Comparison of ENCODE assay signal across 16 cellular contexts in the genomic region with DNA sequence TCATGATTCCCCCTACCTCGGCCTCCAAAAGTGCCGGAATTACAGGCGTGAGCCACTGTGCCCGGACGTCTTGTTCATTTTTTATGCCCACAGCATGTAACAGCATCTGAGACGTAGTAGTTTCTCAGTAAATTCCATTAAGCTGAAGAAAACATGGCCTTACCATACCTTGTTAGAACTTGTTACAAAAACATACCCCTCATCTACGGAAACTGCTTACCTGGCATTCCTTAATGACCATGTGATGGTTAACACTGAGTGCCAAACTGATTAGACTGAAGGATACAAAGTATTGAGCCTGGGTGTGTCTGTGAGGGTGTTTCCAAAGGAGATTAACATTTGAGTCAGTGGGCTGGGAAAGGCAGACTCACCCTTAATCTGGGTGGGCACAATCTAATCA.
DNase-seq lines count a peak whose midpoint lies in the region; FAIRE-seq and TF ChIP-seq lines count a peak whose summit lies in the region.
"Had no signal": no experiment of that assay in that cellular context is flagged by ENCODE, and none has a peak within 500 bp of the region (broad histone marks: within the 10 kb centered on the region; RNA-seq: fewer than 3 reads in every experiment).

No MANE protein-coding gene starts in this region.

- H3K27me3 ChIP-seq in mammary epithelial cell (ENCODE audit: insufficient read depth, low read length) (no peaks in the 10 kb centered on the region), H1 (replicated peaks in 1 of 4; ENCODE audit: control insufficient read depth in 3 of 4, extremely low read depth in 1 of 4, insufficient read depth in 3 of 4, low read length in 3 of 4) (no peaks in the 10 kb centered on the region), mesendoderm (ENCODE audit: insufficient read depth, low read length, poor library complexity) (no peaks in the 10 kb centered on the region)
- H3K27me3 ChIP-seq: BLaER1 had no signal

- H4K5ac ChIP-seq in H1 (ENCODE audit: insufficient read length, low read depth, low read length) (no peak overlapping the region), mesendoderm (ENCODE audit: low read length) (no peak overlapping the region)

- intact Hi-C loops in mammary epithelial cell (cut with micrococcal nuclease) (no loop called here), MCF 10A (cut with micrococcal nuclease) (no loop called here)

- 91% methylated on average over 7 of the region's 7 CpGs for WGBS in mammary epithelial cell (ENCODE audit: low coverage, missing lambda C conversion rate)
- WGBS in H1 (ENCODE audit: extremely low coverage in 1 of 2, insufficient coverage in 1 of 2, insufficient read length in 1 of 2, insufficient replicate concordance in 2 of 2, low coverage in 1 of 2, low lambda C conversion rate in 2 of 2, missing lambda C conversion rate in 1 of 2), 2 experiments, result 91% methylated on average over 7 of the region's 7 CpGs; no CpG with 5 or more reads in 1 of the 2 experiments
- no CpG with 5 or more reads among the region's 7 CpGs for WGBS in mesendoderm (ENCODE audit: extremely low coverage, insufficient coverage, low lambda C conversion rate)

- no peaks in the 10 kb centered on the region for H3K23me2 ChIP-seq in H1 (ENCODE audit: low read depth, low read length)

- no peaks in the 10 kb centered on the region for H3K27me3 Mint-ChIP-seq in MCF 10A (ENCODE audit: insufficient read depth, unreplicated experiment)
- H3K27me3 Mint-ChIP-seq: CD4-positive, alpha-beta memory T cell had no signal

- TF ChIP-seq RAD21 in H1 (IDR thresholded peaks at IDR 0.05 in 1 of 2, conservative IDR thresholded peaks at IDR 0.05 in 1 of 2; ENCODE audit: low read depth in 2 of 2, low read length in 2 of 2), result no peak

- H2BK20ac ChIP-seq in H1 (ENCODE audit: low read length), result no peak overlapping the region

- no peak overlapping the region for H3K27ac ChIP-seq in mammary epithelial cell (ENCODE audit: insufficient read depth, low read depth, low read length)
- H3K27ac ChIP-seq in H1 (ENCODE audit: low read depth, low read length), result no peak overlapping the region
- H3K27ac ChIP-seq in mesendoderm (ENCODE audit: low read depth, low read length), result no peak overlapping the region
- H3K27ac ChIP-seq: 22Rv1, BLaER1 had no signal

- H2BK12ac ChIP-seq in H1 (ENCODE audit: low read depth, low read length), result no peak overlapping the region

- in situ Hi-C loops in mammary epithelial cell (cut with MboI; ENCODE audit: low sequenced_read_pairs in 2 of 2), result no loop called here

- H2AK5ac ChIP-seq in H1 (ENCODE audit: low read depth, low read length) (no peak overlapping the region), mesendoderm (ENCODE audit: low read length) (no peak overlapping the region)

- no peak overlapping the region for H3K27ac Mint-ChIP-seq in MCF 10A (ENCODE audit: low read depth, unreplicated experiment)

- H3K4ac ChIP-seq in H1 (replicated peaks; ENCODE audit: insufficient read length, low read depth, low read length) (no peak overlapping the region), mesendoderm (ENCODE audit: low read depth, low read length) (no peak overlapping the region)

- H3K4me1 Mint-ChIP-seq in MCF 10A (ENCODE audit: insufficient read depth, unreplicated experiment), result no peaks in the 10 kb centered on the region
- H3K4me1 Mint-ChIP-seq: CD14-positive monocyte; CD4-positive, alpha-beta memory T cell had no signal

- H2BK5ac ChIP-seq in H1 (ENCODE audit: low read depth, low read length) (no peak overlapping the region), mesendoderm (ENCODE audit: low read length) (no peak overlapping the region)

- no peaks in the 10 kb centered on the region for H3K36me3 Mint-ChIP-seq in MCF 10A (ENCODE audit: insufficient read depth, unreplicated experiment)

- CTCF ChIA-PET in mammary epithelial cell (lab: Charles Lee; ENCODE audit: low non-redundant PET), result no interaction called here
- CTCF ChIA-PET in MCF 10A (lab: Yijun Ruan, JAX), result no interaction called here
- CTCF ChIA-PET in H1 (lab: Charles Lee; ENCODE audit: partially characterized antibody), result interaction anchor here (1.5 kb wide), 1 partner anchor 12 kb away, joined by 3 read pairs; no protein-coding TSS in a partner anchor

- H2AFZ ChIP-seq in mammary epithelial cell (ENCODE audit: low read depth, low read length), result no peak overlapping the region
- H2AFZ ChIP-seq in H1 (ENCODE audit: low read length), result no peak overlapping the region

- H3K9me3 Mint-ChIP-seq in MCF 10A (ENCODE audit: unreplicated experiment), result no peaks in the 10 kb centered on the region
- H3K9me3 Mint-ChIP-seq: CD14-positive monocyte; CD4-positive, alpha-beta memory T cell had no signal

- H3K36me3 ChIP-seq in mammary epithelial cell (ENCODE audit: insufficient read depth, low read length) (peaks cover 4% of the 10 kb centered on the region), H1 (ENCODE audit: control insufficient read depth in 2 of 4, insufficient read depth in 4 of 4, low read length in 3 of 4) (no peaks in the 10 kb centered on the region), mesendoderm (ENCODE audit: control insufficient read depth, insufficient read depth, low read length) (no peaks in the 10 kb centered on the region)
- H3K36me3 ChIP-seq: HAP-1 had no signal

- H3K4me3 Mint-ChIP-seq in MCF 10A (ENCODE audit: unreplicated experiment), result no peak overlapping the region
- H3K4me3 Mint-ChIP-seq: CD14-positive monocyte; CD4-positive, alpha-beta memory T cell had no signal

- no peak overlapping the region for H3K56ac ChIP-seq in H1 (replicated peaks; ENCODE audit: insufficient read length, low read depth, low read length)
- no peak overlapping the region for H3K56ac ChIP-seq in mesendoderm (ENCODE audit: low read length)

- H4K91ac ChIP-seq in H1 (replicated peaks; ENCODE audit: insufficient read length, low read length), result no peak overlapping the region

- H3K9me3 ChIP-seq in mammary epithelial cell (replicated peaks; ENCODE audit: insufficient read depth, low read length) (no peaks in the 10 kb centered on the region), H1 (ENCODE audit: insufficient read depth in 2 of 2, low read depth in 1 of 2, low read length in 1 of 2) (no peaks in the 10 kb centered on the region)
- H3K9me3 ChIP-seq: BLaER1, HAP-1 had no signal

- peak; percentile 57 for DNase-seq in mammary epithelial cell
- no peak for DNase-seq in MCF 10A (ENCODE audit: unreplicated experiment)
- no peak for DNase-seq in H1 (ENCODE audit: low read depth in 1 of 2, low spot score in 2 of 2)
- DNase-seq in mesendoderm, result peak; percentile 5
- DNase-seq in germinal center (ENCODE audit: low spot score), result no peak
- DNase-seq in NCI-H2227 (lab: John Stamatoyannopoulos, UW; ENCODE audit: unreplicated experiment), result no peak
- no peak for DNase-seq in DMS79 treated with DMSO at 0.1 percent for 48 hours (lab: John Stamatoyannopoulos, UW)
- DNase-seq: CD4-positive, alpha-beta memory T cell; DND-41; EL had no signal

- no peak overlapping the region for H3K18ac ChIP-seq in H1 (ENCODE audit: extremely low read depth, low read length)
- no peak overlapping the region for H3K18ac ChIP-seq in mesendoderm (ENCODE audit: low read length)

- no peak overlapping the region for H2BK15ac ChIP-seq in H1 (ENCODE audit: low read length)
- no peak overlapping the region for H2BK15ac ChIP-seq in mesendoderm (replicated peaks; ENCODE audit: low read depth)

- BruUV-seq in mammary epithelial cell (replicated peaks; lab: Mats Ljungman, UMichigan) (no TSS peak), MCF 10A (replicated peaks; lab: Mats Ljungman, UMichigan) (no TSS peak)

- no peak overlapping the region for H2BK120ac ChIP-seq in H1 (replicated peaks; ENCODE audit: low read depth, low read length)
- no peak overlapping the region for H2BK120ac ChIP-seq in mesendoderm (ENCODE audit: low read depth, low read length)

- TF ChIP-seq POLR2A in H1 (IDR thresholded peaks at IDR 0.05; ENCODE audit: control extremely low read depth in 1 of 2, low read depth in 2 of 2, low read length in 2 of 2), result no peak

- H3K9ac ChIP-seq in mammary epithelial cell (ENCODE audit: insufficient read depth, low read length) (no peak overlapping the region), H1 (replicated peaks in 1 of 4; ENCODE audit: extremely low read depth in 1 of 4, low read depth in 3 of 4, low read length in 3 of 4) (no peak overlapping the region), mesendoderm (ENCODE audit: low read length) (no peak overlapping the region)
- H3K9ac ChIP-seq: BLaER1 had no signal

- FAIRE-seq in H1 (lab: Jason Lieb, UNC), result no peak
- FAIRE-seq: GM12878, GM19239 had no signal

- no peaks in the 10 kb centered on the region for H3K79me2 ChIP-seq in mammary epithelial cell (ENCODE audit: insufficient read depth, low read length)
- H3K79me2 ChIP-seq in H1 (ENCODE audit: control insufficient read depth in 1 of 2, insufficient read depth in 2 of 2, low read length in 2 of 2), result no peaks in the 10 kb centered on the region
- H3K79me2 ChIP-seq in mesendoderm (ENCODE audit: control insufficient read depth, insufficient read depth, low read length), result no peaks in the 10 kb centered on the region

- H3K14ac ChIP-seq in H1 (ENCODE audit: insufficient read length), result no peak overlapping the region

- no peak for TF ChIP-seq EP300 in H1 (IDR thresholded peaks at IDR 0.05; ENCODE audit: borderline replicate concordance in 1 of 2, low read depth in 2 of 2, low read length in 2 of 2)

- no peak overlapping the region for H3K23ac ChIP-seq in H1 (ENCODE audit: insufficient read length)
- H3K23ac ChIP-seq in mesendoderm (ENCODE audit: low read length), result no peak overlapping the region

- H3K4me3 ChIP-seq in mammary epithelial cell (replicated peaks in 1 of 3; ENCODE audit: insufficient read depth in 1 of 3, low read depth in 2 of 3, low read length in 3 of 3) (no peak overlapping the region), H1 (ENCODE audit: extremely low read depth in 1 of 4, insufficient read depth in 2 of 4, low read depth in 3 of 4, low read length in 4 of 4) (no peak overlapping the region), mesendoderm (ENCODE audit: low read length) (no peak overlapping the region)
- H3K4me3 ChIP-seq: BLaER1, GM12878, HAP-1 had no signal

- H4K8ac ChIP-seq in H1 (ENCODE audit: extremely low read depth, insufficient read depth, low read length), result no peak overlapping the region
- H4K8ac ChIP-seq in mesendoderm (ENCODE audit: low read depth, low read length), result no peak overlapping the region

- TF ChIP-seq CTCF in mammary epithelial cell (conservative IDR thresholded peaks at IDR 0.05 in 1 of 2, IDR thresholded peaks at IDR 0.05 in 1 of 2; ENCODE audit: extremely low read depth in 1 of 2, insufficient read depth in 1 of 2, low read depth in 1 of 2, low read length in 2 of 2), result no peak
- TF ChIP-seq CTCF in MCF 10A (IDR thresholded peaks at IDR 0.05; ENCODE audit: unreplicated experiment), result no peak
- TF ChIP-seq CTCF in H1 (IDR thresholded peaks at IDR 0.05; ENCODE audit: control extremely low read depth in 1 of 3, insufficient read depth in 1 of 3, low read depth in 1 of 3, low read length in 3 of 3), result no peak

- dilution Hi-C loops in mammary epithelial cell (cut with HindIII; ENCODE audit: low sequenced_read_pairs), result no loop called here

- H3K4me2 ChIP-seq in mammary epithelial cell (ENCODE audit: insufficient read depth, low read depth, low read length), result no peak overlapping the region
- H3K4me2 ChIP-seq in H1 (ENCODE audit: insufficient read depth in 1 of 2, low read depth in 2 of 2, low read length in 2 of 2), result no peak overlapping the region
- no peak overlapping the region for H3K4me2 ChIP-seq in mesendoderm (ENCODE audit: low read length)
- H3K4me2 ChIP-seq: BLaER1 had no signal

- H3K4me1 ChIP-seq in mammary epithelial cell (ENCODE audit: insufficient read depth, low read length) (peaks cover 5% of the 10 kb centered on the region), H1 (replicated peaks in 1 of 4; ENCODE audit: control insufficient read depth in 3 of 4, insufficient read depth in 4 of 4, low read length in 3 of 4) (no peaks in the 10 kb centered on the region), mesendoderm (ENCODE audit: control insufficient read depth, low read depth, low read length) (no peaks in the 10 kb centered on the region)
- H3K4me1 ChIP-seq: BLaER1, HAP-1 had no signal

- H4K20me1 ChIP-seq in mammary epithelial cell (ENCODE audit: insufficient read depth, low read length), result no peaks in the 10 kb centered on the region
- H4K20me1 ChIP-seq in H1 (replicated peaks in 1 of 2; ENCODE audit: control insufficient read depth in 1 of 2, insufficient read depth in 2 of 2, low read length in 2 of 2), result no peaks in the 10 kb centered on the region
- H4K20me1 ChIP-seq: BLaER1 had no signal

- H3K79me1 ChIP-seq in H1 (ENCODE audit: low read depth, low read length) (no peaks in the 10 kb centered on the region), mesendoderm (ENCODE audit: low read length) (no peaks in the 10 kb centered on the region)

- POLR2A ChIA-PET in MCF 10A (lab: Yijun Ruan, JAX) (no interaction called here), H1 (lab: Charles Lee; ENCODE audit: partially characterized antibody) (no interaction called here)

Comparison
In these comparisons a context has a peak if more than half of its experiments do, and no peak if none do; other contexts are left out.
1. DNase-seq: peak in mammary epithelial cell (single experiment) and mesendoderm (single experiment); none in MCF 10A (single experiment), H1 (0 of 2), germinal center (single experiment), NCI-H2227 (single experiment) and DMS79 treated with DMSO at 0.1 percent for 48 hours (single experiment).